ENCODE assay signal across 31 cellular contexts in genomic region chr2:200462136-200462710, GRCh38.
"Had no signal": no experiment of that assay in that cellular context is flagged by ENCODE, and none has a peak within 500 bp of the region (broad histone marks: within the 10 kb centered on the region; RNA-seq: fewer than 3 reads in every experiment).

No MANE protein-coding gene starts in this region.

- DNase-seq: activated CD4-positive, alpha-beta memory T cell treated with anti-CD3 and anti-CD28 coated beads for 36 hours; activated CD4-positive, alpha-beta T cell treated with anti-CD3 and anti-CD28 coated beads, Interleukin-2, amount 10 ng/mL, durations not matched to agents 24 days and 14 days; activated CD4-positive, CD25-positive, alpha-beta regulatory T cell treated with anti-CD3 and anti-CD28 coated beads, Interleukin-2, amount 50 U/mL, for 72 hours; activated CD8-positive, alpha-beta memory T cell treated with anti-CD3 and anti-CD28 coated beads, Interleukin-2, amount 50 U/mL, for 48 hours; activated naive CD4-positive, alpha-beta T cell; activated T-cell treated with anti-CD3 and anti-CD28 coated beads, Interleukin-2, amount 50 U/mL, for 4 hours; dorsolateral prefrontal cortex; effector memory CD4-positive, alpha-beta T cell; heart left ventricle; hypothalamus; immature natural killer cell; lower lobe of right lung; mesendoderm; mucosa of descending colon; nephron progenitor cell; sigmoid colon; small intestine; stimulated activated CD4-positive, alpha-beta T cell treated with anti-CD3 and anti-CD28 coated beads, Interleukin-4, amount 100 ng/mL, for 4 hours; stimulated activated CD8-positive, alpha-beta memory T cell treated with anti-CD3 and anti-CD28 coated beads, Interleukin-4, amount 100 ng/mL, for 48 hours; stimulated activated naive CD8-positive, alpha-beta T cell treated with anti-CD3 and anti-CD28 coated beads, Interleukin-15, amount 100 ng/mL, for 72 hours; substantia nigra; T-helper 17 cell; T1000; uterus; WERI-Rb-1 had no signal

- H3K4me3 Mint-ChIP-seq: activated CD4-positive, alpha-beta memory T cell treated with anti-CD3 and anti-CD28 coated beads for 36 hours; activated CD4-positive, alpha-beta T cell treated with anti-CD3 and anti-CD28 coated beads, Interleukin-2, amount 10 ng/mL, durations not matched to agents 24 days and 14 days; activated T-cell treated with anti-CD3 and anti-CD28 coated beads, Interleukin-2, amount 50 U/mL, for 4 hours; immature natural killer cell; nephron progenitor cell; stimulated activated memory B cell treated with anti-CD40 and anti-IgM and Interleukin-4, amounts not matched to agents 10 μg/mL and 1 μg/mL and 100 μg/mL, for 72 hours; stimulated activated naive CD8-positive, alpha-beta T cell treated with anti-CD3 and anti-CD28 coated beads, Interleukin-15, amount 100 ng/mL, for 72 hours; T-helper 17 cell; type B pancreatic cell had no signal

- H3K4me3 ChIP-seq: coronary artery, dorsolateral prefrontal cortex, heart left ventricle, lower lobe of right lung, mucosa of descending colon, sigmoid colon, uterus had no signal

- H3K27me3 ChIP-seq: dorsolateral prefrontal cortex, heart left ventricle, neutrophil, sigmoid colon, uterus had no signal

- FAIRE-seq: bronchial epithelial cell, small intestine had no signal

- H3K4me1 ChIP-seq: lower lobe of right lung had no signal

- ATAC-seq: activated naive CD4-positive, alpha-beta T cell treated with anti-CD3 and anti-CD28 coated beads, Interleukin-2, amount 50 U/mL, for 72 hours; activated T-cell treated with anti-CD3 and anti-CD28 coated beads, Interleukin-2, amount 50 U/mL, for 4 hours; heart left ventricle; lower lobe of right lung; mucosa of descending colon; stimulated activated memory B cell treated with anti-CD40 and anti-IgM and Interleukin-4, amounts not matched to agents 10 μg/mL and 1 μg/mL and 100 μg/mL, for 72 hours; stimulated activated naive CD8-positive, alpha-beta T cell treated with anti-CD3 and anti-CD28 coated beads, Interleukin-15, amount 100 ng/mL, for 72 hours; T-helper 17 cell had no signal

- H3K27ac ChIP-seq: coronary artery, heart left ventricle, lower lobe of right lung, neutrophil, sigmoid colon, uterus, WERI-Rb-1 had no signal

- H3K27ac Mint-ChIP-seq: activated CD4-positive, alpha-beta memory T cell treated with anti-CD3 and anti-CD28 coated beads for 36 hours; activated CD4-positive, alpha-beta T cell treated with anti-CD3 and anti-CD28 coated beads, Interleukin-2, amount 10 ng/mL, durations not matched to agents 24 days and 14 days; immature natural killer cell; nephron progenitor cell; stimulated activated memory B cell treated with anti-CD40 and anti-IgM and Interleukin-4, amounts not matched to agents 10 μg/mL and 1 μg/mL and 100 μg/mL, for 72 hours; T-helper 17 cell; type B pancreatic cell had no signal

- H3K9me3 Mint-ChIP-seq: activated CD4-positive, alpha-beta memory T cell treated with anti-CD3 and anti-CD28 coated beads for 36 hours; activated CD4-positive, alpha-beta T cell treated with anti-CD3 and anti-CD28 coated beads, Interleukin-2, amount 10 ng/mL, durations not matched to agents 24 days and 14 days; activated naive CD4-positive, alpha-beta T cell treated with anti-CD3 and anti-CD28 coated beads, Interleukin-2, amount 50 U/mL, for 72 hours; activated T-cell treated with anti-CD3 and anti-CD28 coated beads, Interleukin-2, amount 50 U/mL, for 4 hours; immature natural killer cell; nephron progenitor cell; stimulated activated memory B cell treated with anti-CD40 and anti-IgM and Interleukin-4, amounts not matched to agents 10 μg/mL and 1 μg/mL and 100 μg/mL, for 72 hours; stimulated activated naive CD8-positive, alpha-beta T cell treated with anti-CD3 and anti-CD28 coated beads, Interleukin-15, amount 100 ng/mL, for 72 hours; type B pancreatic cell had no signal

- H3K27me3 Mint-ChIP-seq: activated CD4-positive, alpha-beta memory T cell treated with anti-CD3 and anti-CD28 coated beads for 36 hours; activated CD4-positive, alpha-beta T cell treated with anti-CD3 and anti-CD28 coated beads, Interleukin-2, amount 10 ng/mL, durations not matched to agents 24 days and 14 days; stimulated activated memory B cell treated with anti-CD40 and anti-IgM and Interleukin-4, amounts not matched to agents 10 μg/mL and 1 μg/mL and 100 μg/mL, for 72 hours; stimulated activated naive CD8-positive, alpha-beta T cell treated with anti-CD3 and anti-CD28 coated beads, Interleukin-15, amount 100 ng/mL, for 72 hours; T-helper 17 cell; type B pancreatic cell had no signal

- H3K9me3 ChIP-seq: heart left ventricle, lower lobe of right lung, mucosa of descending colon, neutrophil, sigmoid colon, uterus had no signal

- H3K36me3 Mint-ChIP-seq: stimulated activated memory B cell treated with anti-CD40 and anti-IgM and Interleukin-4, amounts not matched to agents 10 μg/mL and 1 μg/mL and 100 μg/mL, for 72 hours had no signal

- H3K36me3 ChIP-seq: neutrophil, uterus, WERI-Rb-1 had no signal
